In the genomic region with DNA sequence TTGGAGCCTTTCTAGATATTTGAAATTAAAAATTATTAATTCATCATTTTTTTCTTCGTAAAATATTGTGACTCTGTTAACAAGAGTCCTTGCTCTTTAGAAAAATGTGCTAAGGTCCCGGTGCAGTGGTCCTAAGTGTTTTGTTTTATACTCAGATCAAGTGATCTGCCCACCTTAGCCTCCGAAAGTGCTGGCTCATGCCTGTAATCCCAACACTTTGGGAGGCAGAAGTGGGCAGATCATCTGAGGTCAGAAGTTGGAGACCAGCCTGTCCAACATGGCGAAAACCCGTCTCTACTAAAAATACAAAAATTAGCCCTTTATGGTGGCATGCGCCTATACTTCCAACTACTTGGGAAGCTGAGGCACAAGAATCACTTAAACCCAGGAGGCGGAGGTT, we compare ENCODE assay signal across 10 cellular contexts.
"Had no signal": no experiment of that assay in that cellular context is flagged by ENCODE, and none has a peak within 500 bp of the region (broad histone marks: within the 10 kb centered on the region; RNA-seq: fewer than 3 reads in every experiment).

No MANE protein-coding gene starts in this region.

- H3K9ac ChIP-seq: GM23248 had no signal

- FAIRE-seq: HepG2 had no signal

- H3K4me3 ChIP-seq: GM23248, HAP-1 had no signal

- H3K4me1 ChIP-seq: HAP-1 had no signal

- H3K4me3 Mint-ChIP-seq: HFFc6, IgD-negative memory B cell had no signal

- H3K36me3 ChIP-seq: HAP-1 had no signal

- H3K27ac ChIP-seq: GM23248, HL-60 had no signal

- ATAC-seq: HCT116, HepG2 had no signal

- H2AFZ ChIP-seq: GM23248 had no signal

- H3K9me3 ChIP-seq: HAP-1 had no signal

- H3K27ac Mint-ChIP-seq: HFFc6, IgD-negative memory B cell had no signal

- DNase-seq: GM23248, GOT3, H7, HFFc6, KG1 had no signal

- H3K9me3 Mint-ChIP-seq: HFFc6, IgD-negative memory B cell had no signal
